ENCODE assay signal across 8 cellular contexts in the genomic region with DNA sequence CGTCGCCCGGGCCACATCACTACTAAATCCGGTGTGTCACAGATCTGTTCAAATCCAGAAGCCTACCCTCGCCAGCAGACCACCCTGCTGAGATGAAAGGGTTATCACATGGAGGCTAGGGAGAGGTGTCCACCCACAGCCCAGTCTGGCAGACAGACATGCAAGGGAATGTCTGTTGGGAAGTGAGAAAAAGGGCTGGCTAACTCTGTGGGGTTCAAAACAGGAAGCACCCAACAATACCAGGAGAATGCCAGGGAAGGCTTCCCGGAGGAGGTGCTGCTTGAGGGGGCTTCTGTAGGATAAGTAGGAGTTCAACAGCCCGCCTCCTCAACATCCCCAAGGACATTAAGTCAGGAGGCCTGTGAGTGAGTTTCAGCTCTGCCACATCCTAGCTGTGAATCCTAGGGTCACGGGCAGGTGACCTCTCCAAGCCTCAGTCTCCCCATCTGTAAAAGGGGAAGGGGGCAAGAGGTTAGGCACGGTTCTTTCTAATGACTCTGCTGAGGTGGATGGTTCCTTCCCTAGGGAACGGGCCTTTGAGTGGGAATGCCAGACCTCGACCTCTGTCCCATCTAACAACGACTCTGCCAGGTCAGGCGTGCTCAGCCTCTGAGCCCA. TPM values are rescaled to one million over a fixed set of nuclear protein-coding genes. Genes with fewer than 3 reads are reported as not detected.
DNase-seq lines count a peak whose midpoint lies in the region; ATAC-seq and TF ChIP-seq lines count a peak whose summit lies in the region.

No MANE protein-coding gene starts in this region.

- TF ChIP-seq CTCF in adrenal gland (IDR thresholded peaks at IDR 0.05) = no peak
- no peak for TF ChIP-seq CTCF in right lobe of liver (IDR thresholded peaks at IDR 0.05)
- no peak for TF ChIP-seq CTCF in tibial artery (IDR thresholded peaks at IDR 0.05)

- H3K27ac Mint-ChIP-seq in activated CD8-positive, alpha-beta memory T cell treated with anti-CD3 and anti-CD28 coated beads, Interleukin-2, amount 10 ng/mL, durations not matched to agents 7 days and 5 days = peak overlapping the region; percentile 81

- no peak for DNase-seq in activated CD8-positive, alpha-beta memory T cell treated with anti-CD3 and anti-CD28 coated beads, Interleukin-2, amount 10 ng/mL, durations not matched to agents 7 days and 5 days
- DNase-seq in activated CD8-positive, alpha-beta memory T cell treated with anti-CD3 and anti-CD28 coated beads for 24 hours = no peak
- DNase-seq in adrenal gland (no peak), right lobe of liver (no peak), tibial artery (no peak), DMS79 treated with DMSO at 0.1 percent for 48 hours (lab: John Stamatoyannopoulos, UW) (no peak)

- H3K4me3 Mint-ChIP-seq in activated CD8-positive, alpha-beta memory T cell treated with anti-CD3 and anti-CD28 coated beads, Interleukin-2, amount 10 ng/mL, durations not matched to agents 7 days and 5 days = peak overlapping the region; percentile 87

- H3K27me3 Mint-ChIP-seq in activated CD8-positive, alpha-beta memory T cell treated with anti-CD3 and anti-CD28 coated beads, Interleukin-2, amount 10 ng/mL, durations not matched to agents 7 days and 5 days = no peaks in the 10 kb centered on the region

- CTCF ChIA-PET in activated CD8-positive, alpha-beta memory T cell treated with anti-CD3 and anti-CD28 coated beads, Interleukin-2, amount 10 ng/mL, durations not matched to agents 7 days and 5 days (lab: Charles Lee) = interaction anchor here (0.7 to 1.5 kb wide), 4 partner anchors 10 to 86 kb away, joined by 3 to 4 read pairs (median 4); no protein-coding TSS in a partner anchor

- no peaks in the 10 kb centered on the region for H3K36me3 ChIP-seq in adrenal gland (replicated peaks in 1 of 2)
- H3K36me3 ChIP-seq in right lobe of liver = no peaks in the 10 kb centered on the region
- H3K36me3 ChIP-seq in tibial artery = no peaks in the 10 kb centered on the region

- no peaks in the 10 kb centered on the region for H3K27me3 ChIP-seq in adrenal gland
- H3K27me3 ChIP-seq in right lobe of liver = no peaks in the 10 kb centered on the region
- no peaks in the 10 kb centered on the region for H3K27me3 ChIP-seq in tibial artery

- peaks cover 20% of the 10 kb centered on the region for H3K36me3 Mint-ChIP-seq in activated CD8-positive, alpha-beta memory T cell treated with anti-CD3 and anti-CD28 coated beads, Interleukin-2, amount 10 ng/mL, durations not matched to agents 7 days and 5 days

- intact Hi-C loops in adrenal gland (cut with DNase I) (loop anchor here in 1 of 2 donors (5.0 kb wide), 1 partner anchor 97 kb away; no protein-coding TSS in a partner anchor), right lobe of liver (cut with DNase I) (no loop called here), tibial artery (cut with DNase I; ENCODE audit: low total_unique reads) (loop anchor here (10.0 kb wide), 1 partner anchor 104 kb away; a partner anchor contains a TSS)

- H3K27ac ChIP-seq in adrenal gland (peak overlapping the region in 4 of 5 donors; percentile 18 to 95 (median 80)), right lobe of liver (peak overlapping the region; percentile 88 to 95 (median 91)), tibial artery (peak overlapping the region; percentile 73 to 82)

- peaks cover 80% of the 10 kb centered on the region for H3K4me1 Mint-ChIP-seq in activated CD8-positive, alpha-beta memory T cell treated with anti-CD3 and anti-CD28 coated beads, Interleukin-2, amount 10 ng/mL, durations not matched to agents 7 days and 5 days

- WGBS in adrenal gland, 4 donors = 46 to 55% (median 48%) methylated on average over 12 to 13 of the region's 13 CpGs
- 37% methylated on average over 8 of the region's 13 CpGs for WGBS in right lobe of liver (ENCODE audit: insufficient coverage, low coverage, low lambda C conversion rate, missing lambda C conversion rate)

- peaks cover 18 to 32% of the 10 kb centered on the region in 2 donors for H3K4me1 ChIP-seq in adrenal gland (replicated peaks in 1 of 2)
- H3K4me1 ChIP-seq in right lobe of liver = peaks cover 0 to 48% (median 16%) of the 10 kb centered on the region in 4 donors
- peaks cover 0 to 35% (median 20%) of the 10 kb centered on the region in 4 donors for H3K4me1 ChIP-seq in tibial artery

- no peaks in the 10 kb centered on the region for H3K9me3 Mint-ChIP-seq in activated CD8-positive, alpha-beta memory T cell treated with anti-CD3 and anti-CD28 coated beads, Interleukin-2, amount 10 ng/mL, durations not matched to agents 7 days and 5 days (ENCODE audit: low read depth)

- TF ChIP-seq POLR2A in adrenal gland (IDR thresholded peaks at IDR 0.05) (no peak), right lobe of liver (IDR thresholded peaks at IDR 0.05) (peak; percentile 48)

- H3K9me3 ChIP-seq in adrenal gland (replicated peaks in 1 of 3) (no peaks in the 10 kb centered on the region), right lobe of liver (no peaks in the 10 kb centered on the region), tibial artery (no peaks in the 10 kb centered on the region)

- no peak for ATAC-seq in activated CD8-positive, alpha-beta memory T cell treated with anti-CD3 and anti-CD28 coated beads, Interleukin-2, amount 10 ng/mL, durations not matched to agents 7 days and 5 days
- no peak for ATAC-seq in right lobe of liver
- no peak for ATAC-seq in GM18520 (IDR thresholded peaks at IDR 0.05; ENCODE audit: unreplicated experiment)
- no peak for ATAC-seq in GM21515 (IDR thresholded peaks at IDR 0.05; ENCODE audit: unreplicated experiment)

- H3K4me3 ChIP-seq in adrenal gland = peak overlapping the region in 3 of 4 donors; percentile 71 to 92 (median 78)
- peak overlapping the region; percentile 82 to 91 (median 91) for H3K4me3 ChIP-seq in right lobe of liver
- peak overlapping the region; percentile 72 to 94 for H3K4me3 ChIP-seq in tibial artery

RNA-seq across cellular contexts. Expression of a gene that starts 1.1 kb away (rescaled TPM):
- total RNA-seq in activated CD8-positive, alpha-beta memory T cell treated with anti-CD3 and anti-CD28 coated beads, Interleukin-2, amount 10 ng/mL, durations not matched to agents 7 days and 5 days = 10 to 100 TPM; 61.6 to 81.6 TPM
- 100 to 1,000 TPM in 1 of 8 donors, 10 to 100 TPM in 7; 29.5 to 167 (median 75.2) TPM for total RNA-seq in adrenal gland
- polyA plus RNA-seq in adrenal gland = 10 to 100 TPM; 15.7 to 21.2 (median 17.7) TPM
- 100 to 1,000 TPM in 2 of 6 experiments, 10 to 100 TPM in 4; 53.2 to 117 (median 66.9) TPM for total RNA-seq in right lobe of liver

RNA-seq across cellular contexts. Expression of a gene that starts 29.0 kb away (rescaled TPM):
- total RNA-seq in activated CD8-positive, alpha-beta memory T cell treated with anti-CD3 and anti-CD28 coated beads, Interleukin-2, amount 10 ng/mL, durations not matched to agents 7 days and 5 days = under 1 TPM in 1 of 2 experiments, not detected in 1; 0.38 TPM
- 1 to 10 TPM in 7 of 8 donors, under 1 TPM in 1; 0.72 to 2.6 (median 2.1) TPM for total RNA-seq in adrenal gland
- 1 to 10 TPM in 1 of 3 donors, under 1 TPM in 2; 0.55 to 1.4 (median 0.88) TPM for polyA plus RNA-seq in adrenal gland
- under 1 TPM in 2 of 6 experiments, not detected in 4; 0.53 to 0.59 TPM for total RNA-seq in right lobe of liver

RNA-seq across cellular contexts. Expression of a gene that starts 32.9 kb away (rescaled TPM):
- total RNA-seq in activated CD8-positive, alpha-beta memory T cell treated with anti-CD3 and anti-CD28 coated beads, Interleukin-2, amount 10 ng/mL, durations not matched to agents 7 days and 5 days = under 1 TPM in 1 of 2 experiments, not detected in 1; 0.38 TPM
- total RNA-seq in adrenal gland (not detected), right lobe of liver (not detected)
- polyA plus RNA-seq in adrenal gland = not detected
